ENCODE assay signal across 8 cellular contexts in the genomic region with DNA sequence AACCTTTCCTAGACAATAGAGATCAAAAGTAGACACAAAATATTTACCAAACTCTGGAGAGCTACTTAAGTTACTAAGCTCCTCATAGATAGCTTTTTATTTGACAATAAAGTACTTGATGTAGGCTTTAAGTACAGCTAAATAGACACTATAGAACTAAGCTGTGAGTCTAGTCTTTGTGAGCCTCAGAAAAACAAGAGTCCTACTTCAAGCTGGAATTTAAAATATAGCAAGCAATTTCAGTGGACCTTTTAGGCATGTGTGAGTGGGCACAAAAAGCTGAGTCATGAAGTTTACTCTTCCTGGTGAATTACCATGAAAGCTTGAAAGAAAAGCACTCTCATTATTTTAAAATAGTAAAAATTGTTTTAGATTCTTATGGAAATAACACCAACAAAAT.
DNase-seq lines count a peak whose midpoint lies in the region; ATAC-seq and TF ChIP-seq lines count a peak whose summit lies in the region.

No MANE protein-coding gene starts in this region.

- no peak for TF ChIP-seq CTCF in nephron (IDR thresholded peaks at IDR 0.05; ENCODE audit: unreplicated experiment in 3 of 3)

- no peak overlapping the region for H3K4me3 Mint-ChIP-seq in central memory CD8-positive, alpha-beta T cell
- no peak overlapping the region for H3K4me3 Mint-ChIP-seq in nephron

- ATAC-seq in central memory CD8-positive, alpha-beta T cell (replicated peaks; ENCODE audit: extremely low read depth, poor library complexity, severe bottlenecking): no peak
- no peak for ATAC-seq in HG03039 (IDR thresholded peaks at IDR 0.05; ENCODE audit: unreplicated experiment)

- H3K27ac Mint-ChIP-seq in central memory CD8-positive, alpha-beta T cell (ENCODE audit: low read depth): peak overlapping the region; percentile 89
- H3K27ac Mint-ChIP-seq in nephron: peak overlapping the region; percentile 68 to 87 (median 71)

- no peaks in the 10 kb centered on the region for H3K27me3 Mint-ChIP-seq in central memory CD8-positive, alpha-beta T cell
- H3K27me3 Mint-ChIP-seq in nephron (ENCODE audit: low read depth): no peaks in the 10 kb centered on the region

- DNase-seq in NCI-H1092 treated with DMSO at 0.1 percent for 48 hours (lab: John Stamatoyannopoulos, UW) (peak; percentile 4), NCI-H1092 (lab: John Stamatoyannopoulos, UW) (no peak), NCI-H128 (lab: John Stamatoyannopoulos, UW; ENCODE audit: unreplicated experiment) (peak; percentile 24), NCI-H524 treated with DMSO at 0.1 percent for 48 hours (lab: John Stamatoyannopoulos, UW) (no peak)
- no peak for DNase-seq in central memory CD8-positive, alpha-beta T cell (ENCODE audit: low spot score in 2 of 2)
- no peak for DNase-seq in stimulated activated CD4-positive, alpha-beta T cell treated with anti-CD3 and anti-CD28 coated beads, Interleukin-1b, Interleukin-23, amount 100 ng/mL, for 48 hours

- H3K9me3 Mint-ChIP-seq in central memory CD8-positive, alpha-beta T cell: no peaks in the 10 kb centered on the region
- H3K9me3 Mint-ChIP-seq in nephron: no peaks in the 10 kb centered on the region

- H3K36me3 Mint-ChIP-seq in central memory CD8-positive, alpha-beta T cell (ENCODE audit: insufficient read depth): peaks cover 11% of the 10 kb centered on the region
- H3K36me3 Mint-ChIP-seq in nephron (ENCODE audit: low read depth): peaks cover 11% of the 10 kb centered on the region

- H3K4me1 Mint-ChIP-seq in central memory CD8-positive, alpha-beta T cell: peaks cover 78% of the 10 kb centered on the region
- peaks cover 50% of the 10 kb centered on the region for H3K4me1 Mint-ChIP-seq in nephron

Comparison
In these comparisons a context has a peak if more than half of its experiments do, and no peak if none do; other contexts are left out.
1. DNase-seq: peak in NCI-H1092 treated with DMSO at 0.1 percent for 48 hours (single experiment) and NCI-H128 (single experiment); none in NCI-H1092 (single experiment), central memory CD8-positive, alpha-beta T cell (0 of 2), stimulated activated CD4-positive, alpha-beta T cell treated with anti-CD3 and anti-CD28 coated beads, Interleukin-1b, Interleukin-23, amount 100 ng/mL, for 48 hours (single experiment) and NCI-H524 treated with DMSO at 0.1 percent for 48 hours (single experiment).